ENCODE assay signal across 9 cellular contexts in the genomic region with DNA sequence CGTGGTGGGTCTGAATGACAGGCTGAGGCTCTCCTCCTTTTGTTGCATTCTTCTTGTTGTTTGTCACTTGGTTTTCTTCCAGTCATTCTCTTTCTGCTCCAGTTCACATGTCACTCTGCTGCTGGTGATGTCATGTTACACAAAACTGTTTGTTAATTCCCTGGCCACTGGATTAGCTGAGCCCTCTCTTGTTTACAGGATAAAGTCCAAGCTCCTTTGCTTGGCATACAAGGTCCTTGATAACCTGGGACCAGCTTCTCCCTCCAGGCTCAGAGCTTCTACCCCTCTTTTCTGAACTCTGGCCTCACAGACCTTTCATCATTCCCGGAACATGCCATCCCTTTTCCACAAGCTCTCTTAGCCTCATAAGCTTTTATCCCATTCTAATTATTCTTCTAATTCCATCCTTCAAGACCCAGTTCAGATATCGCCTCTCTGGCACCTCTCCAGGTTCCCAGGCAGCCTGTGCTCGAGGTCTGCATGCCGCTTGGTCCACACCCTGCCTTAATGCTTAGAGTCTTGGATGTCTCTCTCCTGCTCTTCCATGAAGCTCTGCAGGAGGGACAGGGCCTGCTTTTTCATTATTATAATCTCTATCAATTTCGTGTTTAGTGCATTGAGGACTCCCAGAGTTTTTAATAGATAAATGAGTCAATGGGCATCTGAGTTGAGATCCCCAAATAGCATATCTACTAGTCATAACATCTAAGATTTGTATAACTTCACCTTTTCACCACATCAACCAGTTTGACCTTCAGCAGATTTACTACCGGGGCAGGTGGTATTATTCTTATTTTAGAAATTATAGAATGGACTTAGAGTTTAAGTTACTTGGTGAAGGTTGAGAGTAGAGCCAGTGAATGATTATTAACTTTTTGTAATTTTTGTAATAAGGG.
A peak's percentile ranks its signal among the peaks of the same experiment; 100 is the strongest.
DNase-seq lines count a peak whose midpoint lies in the region; ATAC-seq and TF ChIP-seq lines count a peak whose summit lies in the region.
"Had no signal": no experiment of that assay in that cellular context is flagged by ENCODE, and none has a peak within 500 bp of the region (broad histone marks: within the 10 kb centered on the region; RNA-seq: fewer than 3 reads in every experiment).

No MANE protein-coding gene starts in this region.

- no peak overlapping the region for H3K4me3 Mint-ChIP-seq in nephron progenitor cell

- DNase-seq in COR-L47 (lab: John Stamatoyannopoulos, UW) (peak; percentile 23), NCI-H2029 treated with DMSO at 0.1 percent for 48 hours (lab: John Stamatoyannopoulos, UW) (peak; percentile 10), epithelial cell of proximal tubule (ENCODE audit: low read depth) (peak; percentile 55), nephron progenitor cell (no peak), NCI-H1048 (lab: John Stamatoyannopoulos, UW) (no peak), GM13976 (ENCODE audit: low spot score) (no peak)
- no peak for DNase-seq in effector memory CD4-positive, alpha-beta T cell
- DNase-seq: activated CD4-positive, alpha-beta T cell treated with anti-CD3 and anti-CD28 coated beads for 4 hours had no signal

- peaks cover 23% of the 10 kb centered on the region for H3K4me1 Mint-ChIP-seq in nephron progenitor cell

- H3K4me3 ChIP-seq in epithelial cell of proximal tubule (ENCODE audit: low read depth, low read length), result no peak overlapping the region
- H3K4me3 ChIP-seq in effector memory CD4-positive, alpha-beta T cell (ENCODE audit: insufficient read depth, low read depth, low read length, poor library complexity, severe bottlenecking), result no peak overlapping the region

- H3K27me3 ChIP-seq in effector memory CD4-positive, alpha-beta T cell (replicated peaks; ENCODE audit: control insufficient read depth, insufficient read depth, low read length, poor library complexity, severe bottlenecking), result no peaks in the 10 kb centered on the region

- H3K36me3 ChIP-seq in effector memory CD4-positive, alpha-beta T cell (ENCODE audit: control insufficient read depth, insufficient read depth, low read length), result peaks cover 39% of the 10 kb centered on the region

- no peak for ATAC-seq in GM21526 (IDR thresholded peaks at IDR 0.05; ENCODE audit: low FRiP score, unreplicated experiment)

- peak overlapping the region; percentile 54 for H3K27ac Mint-ChIP-seq in nephron progenitor cell

- no peak overlapping the region for H3K27ac ChIP-seq in effector memory CD4-positive, alpha-beta T cell (ENCODE audit: insufficient read depth, low read length, poor library complexity, severe bottlenecking)

- in situ Hi-C loops in GM13976 (cut with MboI; ENCODE audit: low sequenced_read_pairs, unreplicated experiment), result no loop called here

- H3K4me1 ChIP-seq in effector memory CD4-positive, alpha-beta T cell (ENCODE audit: control insufficient read depth, insufficient read depth, low read length, poor library complexity, severe bottlenecking), result no peaks in the 10 kb centered on the region

- TF ChIP-seq CTCF in epithelial cell of proximal tubule (conservative IDR thresholded peaks at IDR 0.05; ENCODE audit: low read depth, low read length), result no peak
- TF ChIP-seq CTCF in nephron progenitor cell (IDR thresholded peaks at IDR 0.05), result no peak
- no peak for TF ChIP-seq CTCF in GM13976 (IDR thresholded peaks at IDR 0.05; ENCODE audit: borderline replicate concordance, control extremely low read depth, extremely low read depth, insufficient read depth, missing control alignments)

- H3K36me3 Mint-ChIP-seq in nephron progenitor cell (ENCODE audit: low read depth), result peaks cover 60% of the 10 kb centered on the region

- peaks cover 16% of the 10 kb centered on the region for H3K9me3 Mint-ChIP-seq in nephron progenitor cell

- no peaks in the 10 kb centered on the region for H3K27me3 Mint-ChIP-seq in nephron progenitor cell (ENCODE audit: low read depth, poor library complexity)

- H3K9me3 ChIP-seq in effector memory CD4-positive, alpha-beta T cell (ENCODE audit: control insufficient read depth, low read length), result no peaks in the 10 kb centered on the region

Comparison
In these comparisons a context has a peak if more than half of its experiments do, and no peak if none do; other contexts are left out.
1. DNase-seq: peak in COR-L47 (single experiment), NCI-H2029 treated with DMSO at 0.1 percent for 48 hours (single experiment) and epithelial cell of proximal tubule (single experiment); none in nephron progenitor cell (single experiment), NCI-H1048 (single experiment), effector memory CD4-positive, alpha-beta T cell (0 of 3) and GM13976 (single experiment).